Comparison of ENCODE assay signal across 8 cellular contexts in the genomic region with DNA sequence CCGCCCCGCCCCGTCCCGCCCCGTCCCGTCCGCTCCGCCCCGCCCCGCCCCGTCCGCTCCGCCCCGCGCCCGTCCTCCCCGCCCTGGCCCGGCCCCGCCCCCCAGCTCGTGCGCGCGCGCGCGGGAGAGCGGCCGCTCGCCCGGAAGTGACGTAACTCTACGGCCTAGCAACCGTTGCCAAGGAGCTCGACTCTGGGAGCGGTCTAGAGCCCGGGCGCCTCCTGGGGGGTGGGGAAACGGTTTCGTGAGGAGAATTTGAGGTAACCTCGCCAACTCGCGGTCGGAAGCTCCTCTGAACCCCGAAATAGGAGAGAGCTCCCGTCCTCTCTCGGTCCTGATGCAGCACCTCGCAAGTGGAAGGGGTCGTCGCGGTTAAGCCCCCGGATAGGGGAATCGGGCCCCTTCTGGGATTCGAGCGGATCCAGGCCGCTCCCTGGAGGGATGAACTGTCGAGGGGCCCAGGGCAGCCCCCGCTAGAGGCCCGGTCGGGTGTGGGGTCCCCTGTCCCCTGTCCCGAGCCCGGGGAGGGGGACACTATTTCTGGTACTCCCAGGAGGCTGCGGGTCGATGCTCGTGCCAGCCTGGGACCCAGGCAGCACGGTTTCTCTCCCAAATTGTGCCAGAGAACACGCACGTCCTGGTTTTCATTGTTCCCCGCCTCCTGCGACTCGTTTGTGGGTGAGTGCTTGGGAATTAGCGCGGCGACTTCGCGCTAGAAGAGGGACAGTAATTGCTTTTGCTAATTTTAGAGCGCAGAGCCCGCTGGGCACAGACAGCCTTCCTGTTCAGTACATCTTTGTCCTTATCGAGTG. TPM values are rescaled to one million over a fixed set of nuclear protein-coding genes. Genes with fewer than 3 reads are reported as not detected.
DNase-seq lines count a peak whose midpoint lies in the region; ATAC-seq and TF ChIP-seq lines count a peak whose summit lies in the region.

A gene with protein sequence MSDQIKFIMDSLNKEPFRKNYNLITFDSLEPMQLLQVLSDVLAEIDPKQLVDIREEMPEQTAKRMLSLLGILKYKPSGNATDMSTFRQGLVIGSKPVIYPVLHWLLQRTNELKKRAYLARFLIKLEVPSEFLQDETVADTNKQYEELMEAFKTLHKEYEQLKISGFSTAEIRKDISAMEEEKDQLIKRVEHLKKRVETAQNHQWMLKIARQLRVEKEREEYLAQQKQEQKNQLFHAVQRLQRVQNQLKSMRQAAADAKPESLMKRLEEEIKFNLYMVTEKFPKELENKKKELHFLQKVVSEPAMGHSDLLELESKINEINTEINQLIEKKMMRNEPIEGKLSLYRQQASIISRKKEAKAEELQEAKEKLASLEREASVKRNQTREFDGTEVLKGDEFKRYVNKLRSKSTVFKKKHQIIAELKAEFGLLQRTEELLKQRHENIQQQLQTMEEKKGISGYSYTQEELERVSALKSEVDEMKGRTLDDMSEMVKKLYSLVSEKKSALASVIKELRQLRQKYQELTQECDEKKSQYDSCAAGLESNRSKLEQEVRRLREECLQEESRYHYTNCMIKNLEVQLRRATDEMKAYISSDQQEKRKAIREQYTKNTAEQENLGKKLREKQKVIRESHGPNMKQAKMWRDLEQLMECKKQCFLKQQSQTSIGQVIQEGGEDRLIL (plus strand): TSS at position 174 of the 812 bp plus-strand sequence. CDS start 3,024 bp downstream, outside the sequence.

- peak within 1 kb of the TSS; percentile 80 to 96 for H3K27ac Mint-ChIP-seq in activated naive CD4-positive, alpha-beta T cell treated with anti-CD3 and anti-CD28 coated beads, Interleukin-2, amount 50 U/mL, for 72 hours

- peak within 1 kb of the TSS; percentile 85 for H3K27ac ChIP-seq in temporal lobe (ENCODE audit: low read depth, low read length)

- DNase-seq in G401 (ENCODE audit: low spot score) (peak; percentile 95), NCI-H1092 treated with DMSO at 0.1 percent for 48 hours (lab: John Stamatoyannopoulos, UW) (peak; percentile 85), glomerular visceral epithelial cell (ENCODE audit: extremely low spot score) (peak; percentile 94), omental fat pad (ENCODE audit: low spot score) (peak; percentile 88)
- DNase-seq in activated naive CD4-positive, alpha-beta T cell treated with anti-CD3 and anti-CD28 coated beads, Interleukin-2, amount 50 U/mL, for 72 hours (ENCODE audit: low spot score in 2 of 2): peak; percentile 94

- no peak for TF ChIP-seq CTCF in omental fat pad (IDR thresholded peaks at IDR 0.05)

- in situ Hi-C loops in G401 (cut with HindIII; ENCODE audit: low sequenced_read_pairs): no loop called here

- ATAC-seq in HG02571 (IDR thresholded peaks at IDR 0.05; ENCODE audit: unreplicated experiment) (peak; percentile 81), SK-N-SH treated with all-trans-retinoic acid at 6 μM for 48 hours (peak; percentile 91), omental fat pad (ENCODE audit: low FRiP score) (peak; percentile 100)
- peak; percentile 96 to 99 for ATAC-seq in activated naive CD4-positive, alpha-beta T cell treated with anti-CD3 and anti-CD28 coated beads, Interleukin-2, amount 50 U/mL, for 72 hours

- H3K9me3 Mint-ChIP-seq in activated naive CD4-positive, alpha-beta T cell treated with anti-CD3 and anti-CD28 coated beads, Interleukin-2, amount 50 U/mL, for 72 hours: no peaks in the 10 kb centered on the region

- H3K36me3 Mint-ChIP-seq in activated naive CD4-positive, alpha-beta T cell treated with anti-CD3 and anti-CD28 coated beads, Interleukin-2, amount 50 U/mL, for 72 hours: no peaks in the 10 kb centered on the region

TF ChIP-seq in SK-N-SH treated with all-trans-retinoic acid at 6 μM for 48 hours, 23 proteins besides CTCF, POLR2A, EP300 and RAD21:
- TF ChIP-seq, protein P1, sequence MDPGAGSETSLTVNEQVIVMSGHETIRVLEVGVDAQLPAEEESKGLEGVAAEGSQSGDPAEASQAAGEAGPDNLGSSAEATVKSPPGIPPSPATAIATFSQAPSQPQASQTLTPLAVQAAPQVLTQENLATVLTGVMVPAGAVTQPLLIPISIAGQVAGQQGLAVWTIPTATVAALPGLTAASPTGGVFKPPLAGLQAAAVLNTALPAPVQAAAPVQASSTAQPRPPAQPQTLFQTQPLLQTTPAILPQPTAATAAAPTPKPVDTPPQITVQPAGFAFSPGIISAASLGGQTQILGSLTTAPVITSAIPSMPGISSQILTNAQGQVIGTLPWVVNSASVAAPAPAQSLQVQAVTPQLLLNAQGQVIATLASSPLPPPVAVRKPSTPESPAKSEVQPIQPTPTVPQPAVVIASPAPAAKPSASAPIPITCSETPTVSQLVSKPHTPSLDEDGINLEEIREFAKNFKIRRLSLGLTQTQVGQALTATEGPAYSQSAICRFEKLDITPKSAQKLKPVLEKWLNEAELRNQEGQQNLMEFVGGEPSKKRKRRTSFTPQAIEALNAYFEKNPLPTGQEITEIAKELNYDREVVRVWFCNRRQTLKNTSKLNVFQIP (CRISPR knock-in tag; IDR thresholded peaks at IDR 0.05; ENCODE audit: borderline replicate concordance, low read depth): no peak
- no peak for TF ChIP-seq ZFP30 (CRISPR knock-in tag; IDR thresholded peaks at IDR 0.05)
- TF ChIP-seq, protein P2, sequence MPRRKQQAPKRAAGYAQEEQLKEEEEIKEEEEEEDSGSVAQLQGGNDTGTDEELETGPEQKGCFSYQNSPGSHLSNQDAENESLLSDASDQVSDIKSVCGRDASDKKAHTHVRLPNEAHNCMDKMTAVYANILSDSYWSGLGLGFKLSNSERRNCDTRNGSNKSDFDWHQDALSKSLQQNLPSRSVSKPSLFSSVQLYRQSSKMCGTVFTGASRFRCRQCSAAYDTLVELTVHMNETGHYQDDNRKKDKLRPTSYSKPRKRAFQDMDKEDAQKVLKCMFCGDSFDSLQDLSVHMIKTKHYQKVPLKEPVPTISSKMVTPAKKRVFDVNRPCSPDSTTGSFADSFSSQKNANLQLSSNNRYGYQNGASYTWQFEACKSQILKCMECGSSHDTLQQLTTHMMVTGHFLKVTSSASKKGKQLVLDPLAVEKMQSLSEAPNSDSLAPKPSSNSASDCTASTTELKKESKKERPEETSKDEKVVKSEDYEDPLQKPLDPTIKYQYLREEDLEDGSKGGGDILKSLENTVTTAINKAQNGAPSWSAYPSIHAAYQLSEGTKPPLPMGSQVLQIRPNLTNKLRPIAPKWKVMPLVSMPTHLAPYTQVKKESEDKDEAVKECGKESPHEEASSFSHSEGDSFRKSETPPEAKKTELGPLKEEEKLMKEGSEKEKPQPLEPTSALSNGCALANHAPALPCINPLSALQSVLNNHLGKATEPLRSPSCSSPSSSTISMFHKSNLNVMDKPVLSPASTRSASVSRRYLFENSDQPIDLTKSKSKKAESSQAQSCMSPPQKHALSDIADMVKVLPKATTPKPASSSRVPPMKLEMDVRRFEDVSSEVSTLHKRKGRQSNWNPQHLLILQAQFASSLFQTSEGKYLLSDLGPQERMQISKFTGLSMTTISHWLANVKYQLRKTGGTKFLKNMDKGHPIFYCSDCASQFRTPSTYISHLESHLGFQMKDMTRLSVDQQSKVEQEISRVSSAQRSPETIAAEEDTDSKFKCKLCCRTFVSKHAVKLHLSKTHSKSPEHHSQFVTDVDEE (CRISPR knock-in tag; IDR thresholded peaks at IDR 0.05): no peak
- TF ChIP-seq ZC3H10 (CRISPR knock-in tag; IDR thresholded peaks at IDR 0.05): no peak
- TF ChIP-seq ESRRG (CRISPR knock-in tag; IDR thresholded peaks at IDR 0.05): no peak
- no peak for TF ChIP-seq SNAI2 (CRISPR knock-in tag; IDR thresholded peaks at IDR 0.05)
- TF ChIP-seq OSR1 (CRISPR knock-in tag; IDR thresholded peaks at IDR 0.05): no peak
- no peak for TF ChIP-seq ZFP3 (CRISPR knock-in tag; IDR thresholded peaks at IDR 0.05)
- no peak for TF ChIP-seq ZNF8 (CRISPR knock-in tag; IDR thresholded peaks at IDR 0.05)
- TF ChIP-seq, protein P3, sequence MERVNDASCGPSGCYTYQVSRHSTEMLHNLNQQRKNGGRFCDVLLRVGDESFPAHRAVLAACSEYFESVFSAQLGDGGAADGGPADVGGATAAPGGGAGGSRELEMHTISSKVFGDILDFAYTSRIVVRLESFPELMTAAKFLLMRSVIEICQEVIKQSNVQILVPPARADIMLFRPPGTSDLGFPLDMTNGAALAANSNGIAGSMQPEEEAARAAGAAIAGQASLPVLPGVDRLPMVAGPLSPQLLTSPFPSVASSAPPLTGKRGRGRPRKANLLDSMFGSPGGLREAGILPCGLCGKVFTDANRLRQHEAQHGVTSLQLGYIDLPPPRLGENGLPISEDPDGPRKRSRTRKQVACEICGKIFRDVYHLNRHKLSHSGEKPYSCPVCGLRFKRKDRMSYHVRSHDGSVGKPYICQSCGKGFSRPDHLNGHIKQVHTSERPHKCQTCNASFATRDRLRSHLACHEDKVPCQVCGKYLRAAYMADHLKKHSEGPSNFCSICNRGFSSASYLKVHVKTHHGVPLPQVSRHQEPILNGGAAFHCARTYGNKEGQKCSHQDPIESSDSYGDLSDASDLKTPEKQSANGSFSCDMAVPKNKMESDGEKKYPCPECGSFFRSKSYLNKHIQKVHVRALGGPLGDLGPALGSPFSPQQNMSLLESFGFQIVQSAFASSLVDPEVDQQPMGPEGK (CRISPR knock-in tag; IDR thresholded peaks at IDR 0.05; ENCODE audit: borderline replicate concordance): no peak
TF ChIP-seq in SK-N-SH treated with all-trans-retinoic acid at 6 μM for 48 hours: peak in this region for 0.

RNA-seq across cellular contexts. Expression of the gene that starts here (rescaled TPM):
- 15.3 and 36.1 TPM in 2 replicates for total RNA-seq in G401 (2014; rRNA removed; shearing (Covaris generic))
- total RNA-seq in activated naive CD4-positive, alpha-beta T cell treated with anti-CD3 and anti-CD28 coated beads, Interleukin-2, amount 50 U/mL, for 72 hours: 1 to 10 TPM; 1.0 to 3.9 TPM
- total RNA-seq in omental fat pad: 10 to 100 TPM in 1 of 4 donors, 1 to 10 TPM in 3; 4.0 to 14.8 (median 5.3) TPM
- 81.6 TPM for total RNA-seq in temporal lobe

Comparison
In these comparisons a context has a peak if more than half of its experiments do, and no peak if none do; other contexts are left out.
1. Peak in every context shown above with its lines: DNase-seq, ATAC-seq and H3K27ac ChIP-seq.